ENCODE assay signal across 8 cellular contexts in genomic region chr7:32957326-32958045, GRCh38. TPM values are rescaled to one million over a fixed set of nuclear protein-coding genes. Genes with fewer than 3 reads are reported as not detected.
DNase-seq lines count a peak whose midpoint lies in the region; ATAC-seq and TF ChIP-seq lines count a peak whose summit lies in the region.

A gene with protein sequence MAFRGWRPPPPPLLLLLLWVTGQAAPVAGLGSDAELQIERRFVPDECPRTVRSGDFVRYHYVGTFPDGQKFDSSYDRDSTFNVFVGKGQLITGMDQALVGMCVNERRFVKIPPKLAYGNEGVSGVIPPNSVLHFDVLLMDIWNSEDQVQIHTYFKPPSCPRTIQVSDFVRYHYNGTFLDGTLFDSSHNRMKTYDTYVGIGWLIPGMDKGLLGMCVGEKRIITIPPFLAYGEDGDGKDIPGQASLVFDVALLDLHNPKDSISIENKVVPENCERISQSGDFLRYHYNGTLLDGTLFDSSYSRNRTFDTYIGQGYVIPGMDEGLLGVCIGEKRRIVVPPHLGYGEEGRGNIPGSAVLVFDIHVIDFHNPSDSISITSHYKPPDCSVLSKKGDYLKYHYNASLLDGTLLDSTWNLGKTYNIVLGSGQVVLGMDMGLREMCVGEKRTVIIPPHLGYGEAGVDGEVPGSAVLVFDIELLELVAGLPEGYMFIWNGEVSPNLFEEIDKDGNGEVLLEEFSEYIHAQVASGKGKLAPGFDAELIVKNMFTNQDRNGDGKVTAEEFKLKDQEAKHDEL (plus strand): TSS chr7:32957440. CDS start chr7:32957574, 134 bp downstream.

- peak within 1 kb of the TSS; percentile 82 for H3K4me2 ChIP-seq in osteoblast (ENCODE audit: insufficient read depth, low read length)

- intact Hi-C loops in heart left ventricle (cut with DNase I) = loop anchor here in 5 of 10 donors (1.0 to 5.0 kb wide), 7 partner anchors 14 to 150 kb away; partner anchors contain the start of genes KBTBD2 (in 4 of the 5), NT5C3A (in 3 of the 5) and RP9 (in 1 of the 5)

- TF ChIP-seq POLR2A in heart left ventricle (IDR thresholded peaks at IDR 0.05) = peak in 1 of 2 donors; percentile 85

- ATAC-seq in GM19328 (IDR thresholded peaks at IDR 0.05; ENCODE audit: unreplicated experiment) (peak; percentile 83), HG03354 (IDR thresholded peaks at IDR 0.05; ENCODE audit: poor library complexity, severe bottlenecking, unreplicated experiment) (peak; percentile 86), heart left ventricle (peak; percentile 85 to 97 (median 94))

- H3K27me3 ChIP-seq in heart left ventricle (no peaks in the 10 kb centered on the region), osteoblast (ENCODE audit: insufficient read depth, low read length) (no peaks in the 10 kb centered on the region)

- 0 to 1% (median 1%) methylated on average over 40 to 91 of the region's 91 CpGs for WGBS in heart left ventricle, 4 donors

- H3K79me2 ChIP-seq in osteoblast (ENCODE audit: insufficient read depth, low read length) = peaks cover 27% of the 10 kb centered on the region

- H3K36me3 ChIP-seq in heart left ventricle (no peaks in the 10 kb centered on the region), osteoblast (ENCODE audit: insufficient read depth, low read length) (no peaks in the 10 kb centered on the region)

- peaks cover 0 to 32% (median 13%) of the 10 kb centered on the region in 12 donors for H3K4me1 ChIP-seq in heart left ventricle
- peaks cover 7% of the 10 kb centered on the region for H3K4me1 ChIP-seq in osteoblast (ENCODE audit: insufficient read depth, low read length)

- no peaks in the 10 kb centered on the region for H3K9me3 ChIP-seq in heart left ventricle
- no peaks in the 10 kb centered on the region for H3K9me3 ChIP-seq in osteoblast (ENCODE audit: low read depth, low read length)

- H3K4me3 ChIP-seq in heart left ventricle (peak within 1 kb of the TSS; percentile 79 to 100 (median 92)), osteoblast (ENCODE audit: insufficient read depth, low read length) (peak within 1 kb of the TSS; percentile 78)

- H2AFZ ChIP-seq in osteoblast (ENCODE audit: low read length) = peak within 1 kb of the TSS; percentile 95

- peak in 1 of 12 donors; percentile 6 for TF ChIP-seq CTCF in heart left ventricle (IDR thresholded peaks at IDR 0.05)
- TF ChIP-seq CTCF in osteoblast (IDR thresholded peaks at IDR 0.05; ENCODE audit: extremely low read depth, low read depth, low read length) = no peak

- H3K27ac ChIP-seq in angular gyrus (ENCODE audit: low read depth, low read length) (peak within 1 kb of the TSS; percentile 73), heart left ventricle (peak within 1 kb of the TSS; percentile 89 to 100 (median 98)), osteoblast (ENCODE audit: low read depth, low read length) (peak within 1 kb of the TSS; percentile 88)

- DNase-seq in DMS53 (lab: John Stamatoyannopoulos, UW) = peak; percentile 95
- DNase-seq in NCI-H748 treated with DMSO at 0.1 percent for 48 hours (lab: John Stamatoyannopoulos, UW) = peak; percentile 42
- peak; percentile 85 to 96 (median 90) for DNase-seq in heart left ventricle
- DNase-seq in osteoblast (ENCODE audit: insufficient read length, low spot score, missing footprints) = peak; percentile 99
- no peak for DNase-seq in NK-92 treated with Interleukin-12 subunit alpha and Interleukin-12 subunit beta, amount 100 ng/mL, for 24 hours (lab: John Stamatoyannopoulos, UW)

- H4K20me1 ChIP-seq in osteoblast (ENCODE audit: insufficient read depth, low read length) = no peaks in the 10 kb centered on the region

RNA-seq across cellular contexts. Expression of the gene that starts here (rescaled TPM):
- total RNA-seq in heart left ventricle (100 to 1,000 TPM in 7 of 9 donors, 10 to 100 TPM in 2; 91.1 to 146 (median 130) TPM), osteoblast (420 and 445 TPM in 2 replicates)
- 10 to 100 TPM; 37.1 to 56.2 TPM for polyA plus RNA-seq in heart left ventricle
